8 cellular contexts compared by ENCODE assay signal in genomic region chr3:40524222-40524570, GRCh38. TPM values are rescaled to one million over a fixed set of nuclear protein-coding genes. Genes with fewer than 3 reads are reported as not detected.
DNase-seq lines count a peak whose midpoint lies in the region; ATAC-seq, FAIRE-seq and TF ChIP-seq lines count a peak whose summit lies in the region.

No MANE protein-coding gene starts in this region.

- no peak for TF ChIP-seq CTCF in H1 (IDR thresholded peaks at IDR 0.05; ENCODE audit: control extremely low read depth in 1 of 3, insufficient read depth in 1 of 3, low read depth in 1 of 3, low read length in 3 of 3)
- no peak for TF ChIP-seq CTCF in nephron progenitor cell (IDR thresholded peaks at IDR 0.05)

- peak overlapping the region; percentile 96 for H2BK5ac ChIP-seq in H1 (ENCODE audit: low read depth, low read length)

- H3K36me3 Mint-ChIP-seq in activated CD8-positive, alpha-beta memory T cell treated with anti-CD3 and anti-CD28 coated beads, Interleukin-2, amount 10 ng/mL, durations not matched to agents 7 days and 5 days, result peaks cover 28% of the 10 kb centered on the region
- peaks cover 33% of the 10 kb centered on the region for H3K36me3 Mint-ChIP-seq in nephron progenitor cell (ENCODE audit: low read depth)

- H3K9ac ChIP-seq in H1 (replicated peaks in 1 of 4; ENCODE audit: extremely low read depth in 1 of 4, low read depth in 3 of 4, low read length in 3 of 4), result peak overlapping the region; percentile 56 to 96 (median 94)

- H3K23ac ChIP-seq in H1 (ENCODE audit: insufficient read length), result no peak overlapping the region

- peak overlapping the region; percentile 91 for H3K4ac ChIP-seq in H1 (replicated peaks; ENCODE audit: insufficient read length, low read depth, low read length)

- no peak overlapping the region for H2AK5ac ChIP-seq in H1 (ENCODE audit: low read depth, low read length)

- H3K27ac Mint-ChIP-seq in activated CD8-positive, alpha-beta memory T cell treated with anti-CD3 and anti-CD28 coated beads, Interleukin-2, amount 10 ng/mL, durations not matched to agents 7 days and 5 days, result peak overlapping the region; percentile 82
- H3K27ac Mint-ChIP-seq in nephron progenitor cell, result peak overlapping the region; percentile 63

- no peak for TF ChIP-seq POLR2A in H1 (IDR thresholded peaks at IDR 0.05; ENCODE audit: control extremely low read depth in 1 of 2, low read depth in 2 of 2, low read length in 2 of 2)

- no peak for FAIRE-seq in H1 (lab: Jason Lieb, UNC)

- peaks cover 8% of the 10 kb centered on the region for H3K23me2 ChIP-seq in H1 (ENCODE audit: low read depth, low read length)

- CTCF ChIA-PET in activated CD8-positive, alpha-beta memory T cell treated with anti-CD3 and anti-CD28 coated beads, Interleukin-2, amount 10 ng/mL, durations not matched to agents 7 days and 5 days (lab: Charles Lee), result interaction anchor here (0.7 to 1.0 kb wide), 2 partner anchors 18 to 45 kb away, joined by 3 to 4 read pairs; partner anchors contain the start of gene ZNF620
- CTCF ChIA-PET in H1 (lab: Charles Lee; ENCODE audit: partially characterized antibody), result interaction anchor here (1.0 to 3.6 kb wide), 3 partner anchors 19 to 197 kb away, joined by 3 to 14 read pairs (median 5); partner anchors contain the start of gene ZNF620

- peaks cover 30% of the 10 kb centered on the region for H3K4me1 Mint-ChIP-seq in activated CD8-positive, alpha-beta memory T cell treated with anti-CD3 and anti-CD28 coated beads, Interleukin-2, amount 10 ng/mL, durations not matched to agents 7 days and 5 days
- peaks cover 29% of the 10 kb centered on the region for H3K4me1 Mint-ChIP-seq in nephron progenitor cell

- no peak for DNase-seq in activated CD8-positive, alpha-beta memory T cell treated with anti-CD3 and anti-CD28 coated beads, Interleukin-2, amount 10 ng/mL, durations not matched to agents 7 days and 5 days
- no peak for DNase-seq in activated CD8-positive, alpha-beta memory T cell treated with anti-CD3 and anti-CD28 coated beads for 24 hours
- DNase-seq in NCI-H2029 treated with DMSO at 0.1 percent for 48 hours (lab: John Stamatoyannopoulos, UW) (peak; percentile 73), H1 (ENCODE audit: low read depth in 1 of 2, low spot score in 2 of 2) (no peak), nephron progenitor cell (no peak), NCI-H2107 (lab: John Stamatoyannopoulos, UW) (no peak), GDM1 (lab: John Stamatoyannopoulos, UW) (no peak), NCI-H82 treated with DMSO at 0.1 percent for 48 hours (lab: John Stamatoyannopoulos, UW; ENCODE audit: unreplicated experiment) (no peak)

- H3K4me2 ChIP-seq in H1 (ENCODE audit: insufficient read depth in 1 of 2, low read depth in 2 of 2, low read length in 2 of 2), result peak overlapping the region; percentile 96

- peaks cover 0 to 10% (median under 1%) of the 10 kb centered on the region in 4 experiments; a peak in 5 of 8 replicates for H3K36me3 ChIP-seq in H1 (ENCODE audit: control insufficient read depth in 2 of 4, insufficient read depth in 4 of 4, low read length in 3 of 4)

- TF ChIP-seq EP300 in H1 (IDR thresholded peaks at IDR 0.05; ENCODE audit: borderline replicate concordance in 1 of 2, low read depth in 2 of 2, low read length in 2 of 2), result no peak

- H4K91ac ChIP-seq in H1 (replicated peaks; ENCODE audit: insufficient read length, low read length), result peak overlapping the region; percentile 58

- POLR2A ChIA-PET in H1 (lab: Charles Lee; ENCODE audit: partially characterized antibody), result interaction anchor here (0.9 to 3.8 kb wide), 20 partner anchors 7 to 244 kb away, joined by 3 to 78 read pairs (median 5); partner anchors contain the start of genes RPL14, ZNF619 and ZNF620

- peaks cover 2% of the 10 kb centered on the region; the same call in 1 of the 2 replicates for H3K79me1 ChIP-seq in H1 (ENCODE audit: low read depth, low read length)

- H2AFZ ChIP-seq in H1 (ENCODE audit: low read length), result peak overlapping the region; percentile 28

- H3K4me1 ChIP-seq in H1 (replicated peaks in 1 of 4; ENCODE audit: control insufficient read depth in 3 of 4, insufficient read depth in 4 of 4, low read length in 3 of 4), result peaks cover 0 to 4% (median 0%) of the 10 kb centered on the region in 4 experiments; a peak in 2 of 7 replicates

- H2BK20ac ChIP-seq in H1 (ENCODE audit: low read length), result no peak overlapping the region

- peak overlapping the region; percentile 94 for H3K4me3 Mint-ChIP-seq in activated CD8-positive, alpha-beta memory T cell treated with anti-CD3 and anti-CD28 coated beads, Interleukin-2, amount 10 ng/mL, durations not matched to agents 7 days and 5 days
- peak overlapping the region; percentile 99 for H3K4me3 Mint-ChIP-seq in nephron progenitor cell

- peak; percentile 18 for ATAC-seq in activated CD8-positive, alpha-beta memory T cell treated with anti-CD3 and anti-CD28 coated beads, Interleukin-2, amount 10 ng/mL, durations not matched to agents 7 days and 5 days

- H4K5ac ChIP-seq in H1 (ENCODE audit: insufficient read length, low read depth, low read length), result peak overlapping the region; percentile 99

- no peak overlapping the region for H2BK120ac ChIP-seq in H1 (replicated peaks; ENCODE audit: low read depth, low read length)

- no peaks in the 10 kb centered on the region for H3K9me3 Mint-ChIP-seq in activated CD8-positive, alpha-beta memory T cell treated with anti-CD3 and anti-CD28 coated beads, Interleukin-2, amount 10 ng/mL, durations not matched to agents 7 days and 5 days (ENCODE audit: low read depth)
- no peaks in the 10 kb centered on the region for H3K9me3 Mint-ChIP-seq in nephron progenitor cell

- no peak overlapping the region for H3K56ac ChIP-seq in H1 (replicated peaks; ENCODE audit: insufficient read length, low read depth, low read length)

- peak overlapping the region; percentile 98 for H3K18ac ChIP-seq in H1 (ENCODE audit: extremely low read depth, low read length)

- peak overlapping the region; percentile 83 to 85 (median 84) for H3K4me3 ChIP-seq in H1 (ENCODE audit: extremely low read depth in 1 of 4, insufficient read depth in 2 of 4, low read depth in 3 of 4, low read length in 4 of 4)

- peak overlapping the region; percentile 99; the same call in 1 of the 2 replicates for H4K8ac ChIP-seq in H1 (ENCODE audit: extremely low read depth, insufficient read depth, low read length)

- no peaks in the 10 kb centered on the region for H3K9me3 ChIP-seq in H1 (ENCODE audit: insufficient read depth in 2 of 2, low read depth in 1 of 2, low read length in 1 of 2)

- no peak overlapping the region for H3K14ac ChIP-seq in H1 (ENCODE audit: insufficient read length)

- no peak overlapping the region for H2BK12ac ChIP-seq in H1 (ENCODE audit: low read depth, low read length)

- no peak overlapping the region for H2BK15ac ChIP-seq in H1 (ENCODE audit: low read length)

- TF ChIP-seq RAD21 in H1 (IDR thresholded peaks at IDR 0.05 in 1 of 2, conservative IDR thresholded peaks at IDR 0.05 in 1 of 2; ENCODE audit: low read depth in 2 of 2, low read length in 2 of 2), result no peak

- H3K79me2 ChIP-seq in H1 (ENCODE audit: control insufficient read depth in 1 of 2, insufficient read depth in 2 of 2, low read length in 2 of 2), result peaks cover 0 to 20% of the 10 kb centered on the region in 2 experiments; a peak in 2 of 4 replicates

- no peaks in the 10 kb centered on the region for H3K27me3 Mint-ChIP-seq in activated CD8-positive, alpha-beta memory T cell treated with anti-CD3 and anti-CD28 coated beads, Interleukin-2, amount 10 ng/mL, durations not matched to agents 7 days and 5 days
- peaks cover 3% of the 10 kb centered on the region for H3K27me3 Mint-ChIP-seq in nephron progenitor cell (ENCODE audit: low read depth, poor library complexity)

- WGBS in H1 (ENCODE audit: extremely low coverage in 1 of 2, insufficient coverage in 1 of 2, insufficient read length in 1 of 2, insufficient replicate concordance in 2 of 2, low coverage in 1 of 2, low lambda C conversion rate in 2 of 2, missing lambda C conversion rate in 1 of 2), 2 experiments, result 40% methylated on average over 5 of the region's 5 CpGs; no CpG with 5 or more reads in 1 of the 2 experiments

- H4K20me1 ChIP-seq in H1 (replicated peaks in 1 of 2; ENCODE audit: control insufficient read depth in 1 of 2, insufficient read depth in 2 of 2, low read length in 2 of 2), result no peaks in the 10 kb centered on the region

- H3K27ac ChIP-seq in H1 (ENCODE audit: low read depth, low read length), result peak overlapping the region; percentile 95

- no peaks in the 10 kb centered on the region for H3K27me3 ChIP-seq in H1 (replicated peaks in 1 of 4; ENCODE audit: control insufficient read depth in 3 of 4, extremely low read depth in 1 of 4, insufficient read depth in 3 of 4, low read length in 3 of 4)

RNA-seq across cellular contexts. Expression of gene ZNF621, which starts 0.6 kb away (rescaled TPM):
- 10 to 100 TPM; 23.1 to 25.3 TPM for total RNA-seq in activated CD8-positive, alpha-beta memory T cell treated with anti-CD3 and anti-CD28 coated beads, Interleukin-2, amount 10 ng/mL, durations not matched to agents 7 days and 5 days
- 15.4 and 15.8 TPM in 2 replicates for total RNA-seq in H1 (2021; fragmentation: NEBNext Ultra II Directional; extraction: Animal tissue kit (Norgen Biotek cat#: 25700))
- polyA plus RNA-seq in H1 (2011; rRNA removed), result 9.4 and 10.9 TPM in 2 replicates
- 10.1 TPM for polyA plus RNA-seq in H1 (2011; cell fraction: cytosol; rRNA removed)
- polyA plus RNA-seq in H1 (2011; cell fraction: nucleus; rRNA removed), result 16.4 TPM
- 9.2 to 14.0 TPM (median 12.0 TPM) in 4 replicates for polyA plus RNA-seq in H1 (2012, experiment 1 of 2)
- 2.0 TPM for polyA plus RNA-seq in H1 (2012, experiment 2 of 2)
- 15.1 TPM for polyA plus RNA-seq in H1 (2013, experiment 1 of 2)
- polyA plus RNA-seq in H1 (2013, experiment 2 of 2), result 14.2 TPM
- 18.7 and 25.0 TPM in 2 replicates for polyA minus RNA-seq in H1 (2011; rRNA and poly(A)+ RNA removed)
- polyA minus RNA-seq in H1 (2011; cell fraction: cytosol; rRNA and poly(A)+ RNA removed), result 10.0 TPM
- 24.6 TPM for polyA minus RNA-seq in H1 (2011; cell fraction: nucleus; rRNA and poly(A)+ RNA removed)

RNA-seq across cellular contexts. Expression of gene ZNF620, which starts 18.4 kb away (rescaled TPM):
- 1 to 10 TPM; 5.7 to 8.3 TPM for total RNA-seq in activated CD8-positive, alpha-beta memory T cell treated with anti-CD3 and anti-CD28 coated beads, Interleukin-2, amount 10 ng/mL, durations not matched to agents 7 days and 5 days
- 20.2 and 21.4 TPM in 2 replicates for total RNA-seq in H1 (2021; fragmentation: NEBNext Ultra II Directional; extraction: Animal tissue kit (Norgen Biotek cat#: 25700))
- 5.1 and 5.3 TPM in 2 replicates for polyA plus RNA-seq in H1 (2011; rRNA removed)
- polyA plus RNA-seq in H1 (2011; cell fraction: cytosol; rRNA removed), result 8.4 TPM
- 7.3 TPM for polyA plus RNA-seq in H1 (2011; cell fraction: nucleus; rRNA removed)
- polyA plus RNA-seq in H1 (2012, experiment 1 of 2), result 8.1 to 11.6 TPM (median 10.8 TPM) in 4 replicates
- 1.4 TPM for polyA plus RNA-seq in H1 (2012, experiment 2 of 2)
- 11.6 TPM for polyA plus RNA-seq in H1 (2013, experiment 1 of 2)
- polyA plus RNA-seq in H1 (2013, experiment 2 of 2), result 11.0 TPM
- 12.3 and 16.0 TPM in 2 replicates for polyA minus RNA-seq in H1 (2011; rRNA and poly(A)+ RNA removed)
- polyA minus RNA-seq in H1 (2011; cell fraction: cytosol; rRNA and poly(A)+ RNA removed), result 11.3 TPM
- polyA minus RNA-seq in H1 (2011; cell fraction: nucleus; rRNA and poly(A)+ RNA removed), result 17.8 TPM

RNA-seq across cellular contexts. Expression of gene ZNF619, which starts 47.3 kb away (rescaled TPM):
- 10 to 100 TPM; 10.1 to 11.0 TPM for total RNA-seq in activated CD8-positive, alpha-beta memory T cell treated with anti-CD3 and anti-CD28 coated beads, Interleukin-2, amount 10 ng/mL, durations not matched to agents 7 days and 5 days
- 7.0 and 8.2 TPM in 2 replicates for total RNA-seq in H1 (2021; fragmentation: NEBNext Ultra II Directional; extraction: Animal tissue kit (Norgen Biotek cat#: 25700))
- polyA plus RNA-seq in H1 (2011; rRNA removed), result 2.2 and 2.3 TPM in 2 replicates
- polyA plus RNA-seq in H1 (2011; cell fraction: cytosol; rRNA removed), result 2.4 TPM
- 2.6 TPM for polyA plus RNA-seq in H1 (2011; cell fraction: nucleus; rRNA removed)
- polyA plus RNA-seq in H1 (2012, experiment 1 of 2), result 1.6 to 2.3 TPM (median 1.9 TPM) in 4 replicates
- 0.39 TPM for polyA plus RNA-seq in H1 (2012, experiment 2 of 2)
- polyA plus RNA-seq in H1 (2013, experiment 1 of 2), result 4.3 TPM
- 4.5 TPM for polyA plus RNA-seq in H1 (2013, experiment 2 of 2)
- polyA minus RNA-seq in H1 (2011; rRNA and poly(A)+ RNA removed), result 9.5 and 10.1 TPM in 2 replicates
- polyA minus RNA-seq in H1 (2011; cell fraction: cytosol; rRNA and poly(A)+ RNA removed), result 3.4 TPM
- 6.2 TPM for polyA minus RNA-seq in H1 (2011; cell fraction: nucleus; rRNA and poly(A)+ RNA removed)
